Comparison of ENCODE assay signal across 1 cellular context in genomic region chr12:6199531-6200265, GRCh38.
TF ChIP-seq lines count a peak whose summit lies in the region.

No MANE protein-coding gene starts in this region.

TF ChIP-seq in WTC11, 78 proteins besides CTCF, POLR2A, EP300 and RAD21 (continued from another document):
- TF ChIP-seq HMGXB4 (CRISPR knock-in tag; IDR thresholded peaks at IDR 0.05) (no peak), RELA (CRISPR knock-in tag; IDR thresholded peaks at IDR 0.05; ENCODE audit: borderline replicate concordance) (no peak), ZNF219 (CRISPR knock-in tag; IDR thresholded peaks at IDR 0.05; ENCODE audit: borderline replicate concordance) (no peak), JAZF1 (CRISPR knock-in tag; IDR thresholded peaks at IDR 0.05) (no peak), CBFB (CRISPR knock-in tag; IDR thresholded peaks at IDR 0.05; ENCODE audit: low read depth) (no peak), ZBTB21 (CRISPR knock-in tag; IDR thresholded peaks at IDR 0.05; ENCODE audit: borderline replicate concordance) (no peak), IRF1 (CRISPR knock-in tag; IDR thresholded peaks at IDR 0.05) (no peak)
